12 cellular contexts compared by ENCODE assay signal in genomic region chr3:98196293-98196692, GRCh38. TPM values are rescaled to one million over a fixed set of nuclear protein-coding genes. Genes with fewer than 3 reads are reported as not detected.
"Had no signal": no experiment of that assay in that cellular context is flagged by ENCODE, and none has a peak within 500 bp of the region (broad histone marks: within the 10 kb centered on the region; RNA-seq: fewer than 3 reads in every experiment).

No MANE protein-coding gene starts in this region.

RNA-seq across cellular contexts. Expression of gene OR5H15, which starts 29.8 kb away (rescaled TPM):
- total RNA-seq: activated CD4-positive, alpha-beta memory T cell treated with anti-CD3 and anti-CD28 coated beads, Interleukin-2, amount 10 ng/mL, durations not matched to agents 7 days and 5 days; activated CD4-positive, alpha-beta T cell treated with anti-CD3 and anti-CD28 coated beads for 36 hours; activated CD4-positive, alpha-beta T cell treated with anti-CD3 and anti-CD28 coated beads, Interleukin-2, amount 10 ng/mL, durations not matched to agents 7 days and 5 days; activated CD8-positive, alpha-beta memory T cell treated with anti-CD3 and anti-CD28 coated beads, Interleukin-2, amount 10 ng/mL, durations not matched to agents 7 days and 5 days; activated CD8-positive, alpha-beta T cell treated with anti-CD3 and anti-CD28 coated beads, Interleukin-2, amount 10 ng/mL, durations not matched to agents 7 days and 5 days; activated naive CD8-positive, alpha-beta T cell treated with anti-CD3 and anti-CD28 coated beads, Interleukin-2, amount 10 ng/mL, durations not matched to agents 7 days and 5 days; activated T-helper 2 cell treated with anti-CD3 and anti-CD28 coated beads, Interferon-gamma antibody, Interleukin-2, Interleukin-4, amounts not matched to agents 10 μg/mL and 5 μg/mL and 100 μg/mL, durations not matched to agents 14 hours and 24 hours and 36 hours; ascending aorta; bronchial epithelial cell; cardiac muscle cell; chondrocyte had no signal
- polyA plus RNA-seq: adipose tissue, cardiac muscle cell had no signal

RNA-seq across cellular contexts. Expression of gene OR5H14, which starts 49.0 kb away (rescaled TPM):
- total RNA-seq: activated CD4-positive, alpha-beta memory T cell treated with anti-CD3 and anti-CD28 coated beads, Interleukin-2, amount 10 ng/mL, durations not matched to agents 7 days and 5 days; activated CD4-positive, alpha-beta T cell treated with anti-CD3 and anti-CD28 coated beads, Interleukin-2, amount 10 ng/mL, durations not matched to agents 7 days and 5 days; activated CD8-positive, alpha-beta memory T cell treated with anti-CD3 and anti-CD28 coated beads, Interleukin-2, amount 10 ng/mL, durations not matched to agents 7 days and 5 days; activated CD8-positive, alpha-beta T cell treated with anti-CD3 and anti-CD28 coated beads, Interleukin-2, amount 10 ng/mL, durations not matched to agents 7 days and 5 days; activated naive CD8-positive, alpha-beta T cell treated with anti-CD3 and anti-CD28 coated beads, Interleukin-2, amount 10 ng/mL, durations not matched to agents 7 days and 5 days; ascending aorta; cardiac muscle cell; chondrocyte had no signal
- polyA plus RNA-seq: adipose tissue, cardiac muscle cell had no signal
